8 cellular contexts compared by ENCODE assay signal in genomic region chr5:43514816-43515677, GRCh38. TPM values are rescaled to one million over a fixed set of nuclear protein-coding genes. Genes with fewer than 3 reads are reported as not detected.
A peak's percentile ranks its signal among the peaks of the same experiment; 100 is the strongest.
DNase-seq lines count a peak whose midpoint lies in the region; ATAC-seq, FAIRE-seq and TF ChIP-seq lines count a peak whose summit lies in the region.

C5orf34 (minus strand) TSS chr5:43515148; CDS start chr5:43509339, 5,809 bp downstream.

- peaks cover 30% of the 10 kb centered on the region for H3K4me1 Mint-ChIP-seq in T-helper 1 cell treated with Interleukin-12 subunit alpha and Interleukin-12 subunit beta and Interleukin-4 antibody, amounts not matched to agents 30 μg/mL and 1 μg/mL, for 36 hours (ENCODE audit: low read depth)

- FAIRE-seq in urothelium cell line (lab: Jason Lieb, UNC), result no peak

- H3K36me3 Mint-ChIP-seq in T-helper 1 cell treated with Interleukin-12 subunit alpha and Interleukin-12 subunit beta and Interleukin-4 antibody, amounts not matched to agents 30 μg/mL and 1 μg/mL, for 36 hours (ENCODE audit: low read depth), result peaks cover 9% of the 10 kb centered on the region

- no peaks in the 10 kb centered on the region for H3K9me3 Mint-ChIP-seq in T-helper 1 cell treated with Interleukin-12 subunit alpha and Interleukin-12 subunit beta and Interleukin-4 antibody, amounts not matched to agents 30 μg/mL and 1 μg/mL, for 36 hours

- peak; percentile 98 for DNase-seq in NCI-H1694 (lab: John Stamatoyannopoulos, UW)
- peak; percentile 91 for DNase-seq in right atrium auricular region (ENCODE audit: low spot score)
- peak; percentile 94 to 97 for DNase-seq in psoas muscle
- peak; percentile 100 for DNase-seq in urothelium cell line (ENCODE audit: low spot score)

- TF ChIP-seq CTCF in right atrium auricular region (IDR thresholded peaks at IDR 0.05), result no peak
- TF ChIP-seq CTCF in psoas muscle (IDR thresholded peaks at IDR 0.05), result no peak

- H3K36me3 ChIP-seq in right atrium auricular region (no peaks in the 10 kb centered on the region), psoas muscle (ENCODE audit: insufficient read depth in 1 of 2, low read depth in 1 of 2) (no peaks in the 10 kb centered on the region)

- H3K27me3 ChIP-seq in right atrium auricular region (no peaks in the 10 kb centered on the region), psoas muscle (ENCODE audit: insufficient read depth in 3 of 3, low read length in 2 of 3) (no peaks in the 10 kb centered on the region)

- intact Hi-C loops in psoas muscle (cut with DNase I), result loop anchor here in 1 of 2 donors (2.0 kb wide), 1 partner anchor 30 kb away; no protein-coding TSS in a partner anchor

- peak within 1 kb of the TSS; percentile 45 to 69 for H3K4me3 ChIP-seq in right atrium auricular region
- peak within 1 kb of the TSS; percentile 68 for H3K4me3 ChIP-seq in psoas muscle

- peaks cover 0 to 15% of the 10 kb centered on the region in 2 donors for H3K4me1 ChIP-seq in right atrium auricular region
- H3K4me1 ChIP-seq in psoas muscle, result peaks cover 10% of the 10 kb centered on the region

- H3K9me3 ChIP-seq in right atrium auricular region (no peaks in the 10 kb centered on the region), psoas muscle (no peaks in the 10 kb centered on the region)

- H3K27ac ChIP-seq in angular gyrus (ENCODE audit: low read depth, low read length), result peak within 1 kb of the TSS; percentile 89
- H3K27ac ChIP-seq in right atrium auricular region, result peak within 1 kb of the TSS; percentile 82 to 84
- peak within 1 kb of the TSS; percentile 78 for H3K27ac ChIP-seq in psoas muscle

- peak within 1 kb of the TSS; percentile 90 for H3K4me3 Mint-ChIP-seq in T-helper 1 cell treated with Interleukin-12 subunit alpha and Interleukin-12 subunit beta and Interleukin-4 antibody, amounts not matched to agents 30 μg/mL and 1 μg/mL, for 36 hours

- H3K27ac Mint-ChIP-seq in T-helper 1 cell treated with Interleukin-12 subunit alpha and Interleukin-12 subunit beta and Interleukin-4 antibody, amounts not matched to agents 30 μg/mL and 1 μg/mL, for 36 hours, result peak within 1 kb of the TSS; percentile 97

- no peaks in the 10 kb centered on the region for H3K27me3 Mint-ChIP-seq in T-helper 1 cell treated with Interleukin-12 subunit alpha and Interleukin-12 subunit beta and Interleukin-4 antibody, amounts not matched to agents 30 μg/mL and 1 μg/mL, for 36 hours (ENCODE audit: low read depth)

- ATAC-seq in GM18498 (IDR thresholded peaks at IDR 0.05; ENCODE audit: unreplicated experiment), result peak; percentile 99
- peak; percentile 99 for ATAC-seq in HG02885 (IDR thresholded peaks at IDR 0.05; ENCODE audit: poor library complexity, unreplicated experiment)
- ATAC-seq in psoas muscle, result peak; percentile 100

- WGBS in psoas muscle, 3 donors, result 0 to 1% (median 0%) methylated on average over 35 of the region's 35 CpGs

RNA-seq across cellular contexts. Expression of gene C5orf34, which starts in this region (rescaled TPM):
- total RNA-seq in right atrium auricular region, result under 1 TPM; 0.51 to 0.56 TPM
- 1 to 10 TPM in 1 of 4 donors, under 1 TPM in 3; 0.53 to 1.2 (median 0.64) TPM for total RNA-seq in psoas muscle
- under 1 TPM; 0.10 to 0.85 (median 0.49) TPM for polyA plus RNA-seq in psoas muscle

Comparison
In these comparisons a context has a peak if more than half of its experiments do, and no peak if none do; other contexts are left out.
1. Peak in every context shown above with its lines: DNase-seq, ATAC-seq, H3K4me3 ChIP-seq and H3K27ac ChIP-seq.
2. Peak in DNase-seq, H3K4me3 ChIP-seq and H3K27ac ChIP-seq in right atrium auricular region; RNA of the gene not detected or under 1 TPM.